In genomic region chr18:58781627-58782194, GRCh38 we compare ENCODE assay signal across 8 cellular contexts.
DNase-seq lines count a peak whose midpoint lies in the region; ATAC-seq and TF ChIP-seq lines count a peak whose summit lies in the region.

No MANE protein-coding gene starts in this region.

- DNase-seq in DMS53 (lab: John Stamatoyannopoulos, UW) (peak; percentile 93), H7 (peak; percentile 77), NCI-H1417 (lab: John Stamatoyannopoulos, UW) (peak; percentile 75 to 95 (median 82)), T follicular helper cell (ENCODE audit: low read depth) (peak; percentile 32), heart right ventricle (peak; percentile 62 to 85), renal cortical epithelial cell (ENCODE audit: low read depth) (peak; percentile 66), mesenteric fat pad (ENCODE audit: low spot score) (no peak)
- DNase-seq in activated naive CD8-positive, alpha-beta T cell treated with anti-CD3 and anti-CD28 coated beads, Interleukin-2, amount 50 U/mL, for 24 hours, result peak; percentile 68

- H3K27me3 Mint-ChIP-seq in activated naive CD8-positive, alpha-beta T cell treated with anti-CD3 and anti-CD28 coated beads, Interleukin-2, amount 50 U/mL, for 24 hours, result peaks cover 14% of the 10 kb centered on the region

- WGBS in heart right ventricle, 2 donors, result 22 to 24% methylated on average over 10 of the region's 10 CpGs

- peak overlapping the region in 3 of 10 donors; percentile 36 to 67 (median 39) for H3K27ac ChIP-seq in heart right ventricle

- no peaks in the 10 kb centered on the region for H3K9me3 Mint-ChIP-seq in activated naive CD8-positive, alpha-beta T cell treated with anti-CD3 and anti-CD28 coated beads, Interleukin-2, amount 50 U/mL, for 24 hours

- H3K4me1 ChIP-seq in heart right ventricle, result peaks cover 5 to 29% (median 14%) of the 10 kb centered on the region in 9 donors

- TF ChIP-seq CTCF in heart right ventricle (IDR thresholded peaks at IDR 0.05), result peak; percentile 83 to 97 (median 93)

- H3K4me3 Mint-ChIP-seq in activated naive CD8-positive, alpha-beta T cell treated with anti-CD3 and anti-CD28 coated beads, Interleukin-2, amount 50 U/mL, for 24 hours, result no peak overlapping the region

- no peaks in the 10 kb centered on the region for H3K27me3 ChIP-seq in H7 (ENCODE audit: control insufficient read depth, insufficient read depth, low read length)
- no peaks in the 10 kb centered on the region for H3K27me3 ChIP-seq in heart right ventricle

- H3K4me1 Mint-ChIP-seq in activated naive CD8-positive, alpha-beta T cell treated with anti-CD3 and anti-CD28 coated beads, Interleukin-2, amount 50 U/mL, for 24 hours, result no peaks in the 10 kb centered on the region

- H3K36me3 Mint-ChIP-seq in activated naive CD8-positive, alpha-beta T cell treated with anti-CD3 and anti-CD28 coated beads, Interleukin-2, amount 50 U/mL, for 24 hours (ENCODE audit: low read depth), result no peaks in the 10 kb centered on the region

- H3K36me3 ChIP-seq in H7 (replicated peaks; ENCODE audit: control insufficient read depth, insufficient read depth, low read length) (no peaks in the 10 kb centered on the region), heart right ventricle (no peaks in the 10 kb centered on the region)

- peak; percentile 82 for ATAC-seq in activated naive CD8-positive, alpha-beta T cell treated with anti-CD3 and anti-CD28 coated beads, Interleukin-2, amount 50 U/mL, for 24 hours
- ATAC-seq in heart right ventricle, result peak; percentile 80 to 92 (median 90)

- intact Hi-C loops in heart right ventricle (cut with DNase I), result loop anchor here (1.0 to 10.0 kb wide), 15 partner anchors 73 to 291 kb away; partner anchors contain the start of gene ZNF532 (in 1 of the 10)

- no peaks in the 10 kb centered on the region for H3K9me3 ChIP-seq in heart right ventricle

- H3K4me3 ChIP-seq in H7 (ENCODE audit: insufficient read depth, low read depth, low read length), result no peak overlapping the region
- no peak overlapping the region for H3K4me3 ChIP-seq in heart right ventricle

- H3K27ac Mint-ChIP-seq in activated naive CD8-positive, alpha-beta T cell treated with anti-CD3 and anti-CD28 coated beads, Interleukin-2, amount 50 U/mL, for 24 hours, result no peak overlapping the region
